In genomic region chr3:184560531-184560930, GRCh38 we compare ENCODE assay signal across 1 cellular context.
TF ChIP-seq lines count a peak whose summit lies in the region.

No MANE protein-coding gene starts in this region.

TF ChIP-seq in A549, 52 proteins besides CTCF, POLR2A, EP300 and RAD21 (continued from another document):
- TF ChIP-seq REST (IDR thresholded peaks at IDR 0.05) = no peak
- no peak for TF ChIP-seq NR3C1 (IDR thresholded peaks at IDR 0.05)
- no peak for TF ChIP-seq USF2 (IDR thresholded peaks at IDR 0.05)
- TF ChIP-seq ZC3H11A (IDR thresholded peaks at IDR 0.05) = no peak
- TF ChIP-seq FOSB (CRISPR knock-in tag; IDR thresholded peaks at IDR 0.05) = no peak
